In genomic region chr19:58518261-58519086, GRCh38 we compare ENCODE assay signal across 8 cellular contexts. TPM values are rescaled to one million over a fixed set of nuclear protein-coding genes. Genes with fewer than 3 reads are reported as not detected.
A peak's percentile ranks its signal among the peaks of the same experiment; 100 is the strongest.
DNase-seq lines count a peak whose midpoint lies in the region; ATAC-seq and TF ChIP-seq lines count a peak whose summit lies in the region.

No MANE protein-coding gene starts in this region.

- peak overlapping the region; percentile 74 for H3K27ac ChIP-seq in CD8-positive, alpha-beta T cell (ENCODE audit: low read depth, low read length)
- H3K27ac ChIP-seq in body of pancreas (peak overlapping the region; percentile 87 to 95 (median 91)), mesenchymal stem cell (ENCODE audit: low read length, poor library complexity, severe bottlenecking) (peak overlapping the region; percentile 84)

- H3K14ac ChIP-seq in mesenchymal stem cell (ENCODE audit: low read length in 2 of 2) = peak overlapping the region in 1 of 2 experiments; percentile 71

- DNase-seq in CD8-positive, alpha-beta T cell = no peak
- no peak for DNase-seq in body of pancreas
- no peak for DNase-seq in mesenchymal stem cell
- no peak for DNase-seq in HPDE6-E6E7 (ENCODE audit: extremely low spot score)
- no peak for DNase-seq in inferior parietal cortex (ENCODE audit: extremely low spot score)

- no peak overlapping the region for H2BK15ac ChIP-seq in mesenchymal stem cell (ENCODE audit: low read depth, poor library complexity, severe bottlenecking)

- peak overlapping the region; percentile 16 for H2AK5ac ChIP-seq in mesenchymal stem cell (ENCODE audit: low read length, severe bottlenecking)

- peak overlapping the region; percentile 84 to 92 for H3K4ac ChIP-seq in mesenchymal stem cell (ENCODE audit: low read depth in 1 of 2, low read length in 2 of 2)

- H3K23ac ChIP-seq in mesenchymal stem cell (ENCODE audit: low read length in 2 of 2) = peak overlapping the region in 1 of 2 experiments; percentile 57

- WGBS in body of pancreas, 2 donors = 8 to 11% methylated on average over 22 of the region's 22 CpGs
- WGBS in mesenchymal stem cell = 19% methylated on average over 17 of the region's 22 CpGs

- no peak overlapping the region for H4K91ac ChIP-seq in mesenchymal stem cell (ENCODE audit: low read length)

- no peak overlapping the region for H2BK5ac ChIP-seq in mesenchymal stem cell (ENCODE audit: low read depth, low read length, poor library complexity, severe bottlenecking)

- H4K8ac ChIP-seq in mesenchymal stem cell (ENCODE audit: low read length) = no peak overlapping the region

- peak overlapping the region in 1 of 2 experiments; percentile 25 for H2BK12ac ChIP-seq in mesenchymal stem cell (ENCODE audit: low read length in 2 of 2)

- peak overlapping the region; percentile 92 for H2AFZ ChIP-seq in Loucy (ENCODE audit: low read length)
- no peak overlapping the region for H2AFZ ChIP-seq in mesenchymal stem cell (ENCODE audit: low read depth, low read length)

- no peak for ATAC-seq in CD8-positive, alpha-beta T cell
- ATAC-seq in body of pancreas (no peak), HG02759 (IDR thresholded peaks at IDR 0.05; ENCODE audit: unreplicated experiment) (no peak), GM21576 (IDR thresholded peaks at IDR 0.05; ENCODE audit: unreplicated experiment) (no peak)

- H3K36me3 Mint-ChIP-seq in CD8-positive, alpha-beta T cell = peaks cover 26% of the 10 kb centered on the region

- H3F3A ChIP-seq in Loucy (ENCODE audit: low read depth) = no peaks in the 10 kb centered on the region

- H3K27me3 ChIP-seq in CD8-positive, alpha-beta T cell (ENCODE audit: insufficient read depth, low read length) = no peaks in the 10 kb centered on the region
- H3K27me3 ChIP-seq in Loucy (ENCODE audit: insufficient read depth, low read length, poor library complexity, severe bottlenecking) = no peaks in the 10 kb centered on the region
- H3K27me3 ChIP-seq in body of pancreas = no peaks in the 10 kb centered on the region
- no peaks in the 10 kb centered on the region for H3K27me3 ChIP-seq in mesenchymal stem cell (ENCODE audit: control insufficient read depth in 1 of 2, insufficient read depth in 1 of 2, low read length in 2 of 2)

- H3K4me1 ChIP-seq in CD8-positive, alpha-beta T cell (ENCODE audit: insufficient read depth, low read length) = peaks cover 29% of the 10 kb centered on the region
- peaks cover 32% of the 10 kb centered on the region for H3K4me1 ChIP-seq in Loucy (ENCODE audit: insufficient read depth, low read length, poor library complexity, severe bottlenecking)
- H3K4me1 ChIP-seq in body of pancreas = peaks cover 48% of the 10 kb centered on the region
- peaks cover 29% of the 10 kb centered on the region for H3K4me1 ChIP-seq in mesenchymal stem cell (ENCODE audit: control insufficient read depth, insufficient read depth, low read depth, low read length)

- H3K4me1 Mint-ChIP-seq in CD8-positive, alpha-beta T cell (ENCODE audit: low read depth) = peaks cover 51% of the 10 kb centered on the region

- no peaks in the 10 kb centered on the region for H4K20me1 ChIP-seq in Loucy (ENCODE audit: insufficient read depth, low read length, poor library complexity, severe bottlenecking)

- TF ChIP-seq POLR2A in body of pancreas (IDR thresholded peaks at IDR 0.05) = no peak

- peaks cover 7% of the 10 kb centered on the region for H3K36me3 ChIP-seq in CD8-positive, alpha-beta T cell (ENCODE audit: insufficient read depth, low read length)
- H3K36me3 ChIP-seq in Loucy (ENCODE audit: insufficient read depth, low read length) (no peaks in the 10 kb centered on the region), body of pancreas (replicated peaks in 1 of 2; ENCODE audit: insufficient read depth in 1 of 2, low read depth in 2 of 2) (peaks cover 0 to 7% of the 10 kb centered on the region in 2 donors), mesenchymal stem cell (ENCODE audit: control insufficient read depth in 1 of 2, insufficient read depth in 2 of 2, low read depth in 1 of 2, low read length in 2 of 2) (peaks cover 22 to 35% of the 10 kb centered on the region in 2 experiments)

- no peaks in the 10 kb centered on the region for H3K9me3 Mint-ChIP-seq in CD8-positive, alpha-beta T cell

- H3K27me3 Mint-ChIP-seq in CD8-positive, alpha-beta T cell (ENCODE audit: low read depth) = no peaks in the 10 kb centered on the region

- peak overlapping the region; percentile 95 for H3K4me3 Mint-ChIP-seq in CD8-positive, alpha-beta T cell

- H3K9me3 ChIP-seq in CD8-positive, alpha-beta T cell (ENCODE audit: low read length) = no peaks in the 10 kb centered on the region
- H3K9me3 ChIP-seq in Loucy (ENCODE audit: insufficient read depth, low read depth, low read length) (no peaks in the 10 kb centered on the region), body of pancreas (no peaks in the 10 kb centered on the region), mesenchymal stem cell (ENCODE audit: control insufficient read depth, low read length) (no peaks in the 10 kb centered on the region)

- H3K4me2 ChIP-seq in Loucy (ENCODE audit: low read depth, low read length, poor library complexity, severe bottlenecking) = peak overlapping the region; percentile 93
- peak overlapping the region; percentile 80 for H3K4me2 ChIP-seq in mesenchymal stem cell (ENCODE audit: low read length, poor library complexity, severe bottlenecking)

- H3K18ac ChIP-seq in mesenchymal stem cell (ENCODE audit: low read depth in 1 of 2, low read length in 2 of 2) = peak overlapping the region; percentile 56 to 98

- peak overlapping the region; percentile 91 for H3K4me3 ChIP-seq in CD8-positive, alpha-beta T cell (ENCODE audit: low read depth, low read length)
- peak overlapping the region; percentile 87 for H3K4me3 ChIP-seq in Loucy (ENCODE audit: low read length, poor library complexity, severe bottlenecking)
- H3K4me3 ChIP-seq in body of pancreas = peak overlapping the region; percentile 54 to 72
- peak overlapping the region; percentile 78 to 95 for H3K4me3 ChIP-seq in mesenchymal stem cell (ENCODE audit: insufficient read depth in 1 of 2, low read depth in 1 of 2, low read length in 2 of 2)

- CTCF ChIA-PET in CD8-positive, alpha-beta T cell (lab: Charles Lee) = interaction anchor here (0.6 to 5.7 kb wide), 9 partner anchors 18 to 336 kb away, joined by 3 to 72 read pairs (median 3); partner anchors contain the start of genes CHMP2A and ZNF274

- no peaks in the 10 kb centered on the region for H3K9me2 ChIP-seq in Loucy (replicated peaks; ENCODE audit: low read depth, low read length)

- POLR2A ChIA-PET in CD8-positive, alpha-beta T cell (lab: Charles Lee) = interaction anchor here (0.6 to 4.1 kb wide), 9 partner anchors 19 to 162 kb away, joined by 3 to 63 read pairs (median 8); partner anchors contain the start of genes CHMP2A, TRIM28, UBE2M and ZNF497

- H3K9ac ChIP-seq in Loucy (ENCODE audit: low read depth, low read length, poor library complexity, severe bottlenecking) (peak overlapping the region; percentile 97), mesenchymal stem cell (ENCODE audit: low read length) (peak overlapping the region; percentile 98)

- H3K79me2 ChIP-seq in Loucy (ENCODE audit: insufficient read depth, low read length) = peaks cover 45% of the 10 kb centered on the region

- no peak for TF ChIP-seq CTCF in CD8-positive, alpha-beta T cell (IDR thresholded peaks at IDR 0.05)
- TF ChIP-seq CTCF in Loucy (conservative IDR thresholded peaks at IDR 0.05; ENCODE audit: low read length) (no peak), body of pancreas (IDR thresholded peaks at IDR 0.05) (peak in 2 of 7 experiments; percentile 61 to 71)

- H3K79me1 ChIP-seq in mesenchymal stem cell (replicated peaks; ENCODE audit: low read length, poor library complexity, severe bottlenecking) = peaks cover 30% of the 10 kb centered on the region

- no peak overlapping the region for H2BK120ac ChIP-seq in mesenchymal stem cell (ENCODE audit: low read depth, low read length)

- intact Hi-C loops in CD8-positive, alpha-beta T cell (cut with DNase I, micrococcal nuclease) = loop anchor here (1.0 to 5.0 kb wide), 14 partner anchors 19 to 1111 kb away; partner anchors contain the start of genes TRIM28 (in 2 of the 2), ZNF446 (in 2 of the 2), ERVK3-1 (in 1 of the 2) and MZF1 (in 1 of the 2)
- intact Hi-C loops in body of pancreas (cut with DNase I) = no loop called here

- H3K27ac Mint-ChIP-seq in CD8-positive, alpha-beta T cell = peak overlapping the region; percentile 97

RNA-seq across cellular contexts. Expression of gene ZBTB45, which starts 1.1 kb away (rescaled TPM):
- total RNA-seq in CD8-positive, alpha-beta T cell = 1 to 10 TPM; 4.8 to 5.6 TPM
- 10 to 100 TPM in 1 of 2 donors, 1 to 10 TPM in 1; 9.9 to 12.9 TPM for total RNA-seq in body of pancreas
- polyA plus RNA-seq in mesenchymal stem cell (2013, experiment 1 of 2) = 12.3 TPM
- 12.7 TPM for polyA plus RNA-seq in mesenchymal stem cell (2013, experiment 2 of 2)

RNA-seq across cellular contexts. Expression of gene SLC27A5, which starts 6.7 kb away (rescaled TPM):
- total RNA-seq in CD8-positive, alpha-beta T cell = 1 to 10 TPM; 5.5 to 7.9 TPM
- total RNA-seq in body of pancreas = 1 to 10 TPM; 5.4 to 9.9 TPM
- 11.7 TPM for polyA plus RNA-seq in mesenchymal stem cell (2013, experiment 1 of 2)
- 12.9 TPM for polyA plus RNA-seq in mesenchymal stem cell (2013, experiment 2 of 2)

RNA-seq across cellular contexts. Expression of gene TRIM28, which starts 25.4 kb away (rescaled TPM):
- total RNA-seq in CD8-positive, alpha-beta T cell = 100 to 1,000 TPM; 525 to 549 TPM
- 100 to 1,000 TPM; 244 to 273 TPM for total RNA-seq in body of pancreas
- 229 TPM for polyA plus RNA-seq in mesenchymal stem cell (2013, experiment 1 of 2)
- polyA plus RNA-seq in mesenchymal stem cell (2013, experiment 2 of 2) = 226 TPM

RNA-seq across cellular contexts. Expression of gene CHMP2A, which starts 36.4 kb away (rescaled TPM):
- total RNA-seq in CD8-positive, alpha-beta T cell = 10 to 100 TPM; 41.5 to 51.7 TPM
- 10 to 100 TPM; 22.7 to 66.4 TPM for total RNA-seq in body of pancreas
- 148 TPM for polyA plus RNA-seq in mesenchymal stem cell (2013, experiment 1 of 2)
- polyA plus RNA-seq in mesenchymal stem cell (2013, experiment 2 of 2) = 144 TPM

RNA-seq across cellular contexts. Expression of gene UBE2M, which starts 39.9 kb away (rescaled TPM):
- total RNA-seq in CD8-positive, alpha-beta T cell = 10 to 100 TPM; 26.9 to 29.5 TPM
- total RNA-seq in body of pancreas = 10 to 100 TPM; 10.5 to 11.7 TPM
- 81.0 TPM for polyA plus RNA-seq in mesenchymal stem cell (2013, experiment 1 of 2)
- 78.3 TPM for polyA plus RNA-seq in mesenchymal stem cell (2013, experiment 2 of 2)
